ENCODE assay signal across 8 cellular contexts in genomic region chr2:55268907-55269611, GRCh38. TPM values are rescaled to one million over a fixed set of nuclear protein-coding genes. Genes with fewer than 3 reads are reported as not detected.
A peak's percentile ranks its signal among the peaks of the same experiment; 100 is the strongest.
DNase-seq lines count a peak whose midpoint lies in the region; ATAC-seq and TF ChIP-seq lines count a peak whose summit lies in the region.

Gene MTIF2 (minus strand): TSS chr2:55269231. CDS start chr2:55263858, 5,373 bp downstream.

- peak within 1 kb of the TSS; percentile 95 to 96 for H3K27ac Mint-ChIP-seq in activated naive CD4-positive, alpha-beta T cell treated with anti-CD3 and anti-CD28 coated beads, Interleukin-2, amount 50 U/mL, for 72 hours

- peak; percentile 81 for TF ChIP-seq POLR2A in GM10847 (IDR thresholded peaks at IDR 0.05; ENCODE audit: extremely low read depth, insufficient read length)

- H3K36me3 Mint-ChIP-seq in activated naive CD4-positive, alpha-beta T cell treated with anti-CD3 and anti-CD28 coated beads, Interleukin-2, amount 50 U/mL, for 72 hours, result peaks cover 8 to 18% of the 10 kb centered on the region in 2 donors

- DNase-seq in NCI-H1092 treated with DMSO at 0.1 percent for 48 hours (lab: John Stamatoyannopoulos, UW), result peak; percentile 86
- peak; percentile 93 for DNase-seq in SKM-1 (lab: John Stamatoyannopoulos, UW; ENCODE audit: unreplicated experiment)
- peak; percentile 92 for DNase-seq in activated naive CD4-positive, alpha-beta T cell treated with anti-CD3 and anti-CD28 coated beads, Interleukin-2, amount 50 U/mL, for 72 hours (ENCODE audit: low spot score in 2 of 2)
- DNase-seq in glomerular visceral epithelial cell (ENCODE audit: extremely low spot score), result peak; percentile 93
- DNase-seq in osteoblast (ENCODE audit: insufficient read length, low spot score, missing footprints), result peak; percentile 96
- peak; percentile 87 for DNase-seq in thoracic aorta (ENCODE audit: low spot score)

- no peaks in the 10 kb centered on the region for H3K9me3 ChIP-seq in osteoblast (ENCODE audit: low read depth, low read length)
- no peaks in the 10 kb centered on the region for H3K9me3 ChIP-seq in thoracic aorta

- H2AFZ ChIP-seq in osteoblast (ENCODE audit: low read length), result peak within 1 kb of the TSS; percentile 100

- H4K20me1 ChIP-seq in osteoblast (ENCODE audit: insufficient read depth, low read length), result no peaks in the 10 kb centered on the region

- H3K36me3 ChIP-seq in osteoblast (ENCODE audit: insufficient read depth, low read length) (peaks cover 13% of the 10 kb centered on the region), thoracic aorta (peaks cover 17% of the 10 kb centered on the region)

- peak; percentile 98 for ATAC-seq in HG02610 (IDR thresholded peaks at IDR 0.05; ENCODE audit: unreplicated experiment)
- ATAC-seq in activated naive CD4-positive, alpha-beta T cell treated with anti-CD3 and anti-CD28 coated beads, Interleukin-2, amount 50 U/mL, for 72 hours, result peak; percentile 99
- ATAC-seq in thoracic aorta (ENCODE audit: insufficient number of reproducible peaks, low FRiP score, low read depth), result peak; percentile 98

- no peak for TF ChIP-seq CTCF in osteoblast (IDR thresholded peaks at IDR 0.05; ENCODE audit: extremely low read depth, low read depth, low read length)
- TF ChIP-seq CTCF in thoracic aorta (IDR thresholded peaks at IDR 0.05), result no peak

- H3K4me3 ChIP-seq in osteoblast (ENCODE audit: insufficient read depth, low read length), result peak within 1 kb of the TSS; percentile 97
- H3K4me3 ChIP-seq in thoracic aorta, result peak within 1 kb of the TSS; percentile 81

- H3K27me3 ChIP-seq in osteoblast (ENCODE audit: insufficient read depth, low read length) (no peaks in the 10 kb centered on the region), thoracic aorta (replicated peaks; ENCODE audit: insufficient read depth) (no peaks in the 10 kb centered on the region)

- peak within 1 kb of the TSS; percentile 90 for H3K4me2 ChIP-seq in osteoblast (ENCODE audit: insufficient read depth, low read length)

- peaks cover 15% of the 10 kb centered on the region for H3K79me2 ChIP-seq in osteoblast (ENCODE audit: insufficient read depth, low read length)

- H3K27ac ChIP-seq in osteoblast (ENCODE audit: low read depth, low read length), result peak within 1 kb of the TSS; percentile 81
- H3K27ac ChIP-seq in thoracic aorta, result peak within 1 kb of the TSS; percentile 81 to 88

- no peaks in the 10 kb centered on the region for H3K9me3 Mint-ChIP-seq in activated naive CD4-positive, alpha-beta T cell treated with anti-CD3 and anti-CD28 coated beads, Interleukin-2, amount 50 U/mL, for 72 hours

- H3K4me1 ChIP-seq in osteoblast (ENCODE audit: insufficient read depth, low read length) (peaks cover 12% of the 10 kb centered on the region), thoracic aorta (ENCODE audit: control insufficient read depth in 1 of 2, low read depth in 2 of 2) (peaks cover 4 to 14% of the 10 kb centered on the region in 2 donors)

RNA-seq across cellular contexts. Expression of gene MTIF2, which starts in this region (rescaled TPM):
- total RNA-seq in activated naive CD4-positive, alpha-beta T cell treated with anti-CD3 and anti-CD28 coated beads, Interleukin-2, amount 50 U/mL, for 72 hours, result 10 to 100 TPM; 35.5 to 38.8 TPM
- total RNA-seq in osteoblast, result 45.6 and 51.9 TPM in 2 replicates
- 10 to 100 TPM in 1 of 2 donors, 1 to 10 TPM in 1; 8.1 to 24.3 TPM for total RNA-seq in thoracic aorta

Comparison
In these comparisons a context has a peak if more than half of its experiments do, and no peak if none do; other contexts are left out.
1. Peak in every context shown above with its lines: DNase-seq, ATAC-seq, H3K4me3 ChIP-seq and H3K27ac ChIP-seq.